24 cellular contexts compared by ENCODE assay signal in genomic region chr2:210086930-210087329, GRCh38.
"Had no signal": no experiment of that assay in that cellular context is flagged by ENCODE, and none has a peak within 500 bp of the region (broad histone marks: within the 10 kb centered on the region; RNA-seq: fewer than 3 reads in every experiment).

No MANE protein-coding gene starts in this region.

- H3K4me1 Mint-ChIP-seq: mesothelial cell of epicardium; naive thymus-derived CD4-positive, alpha-beta T cell; nephron; neural progenitor cell had no signal

- H3K27ac Mint-ChIP-seq: dendritic cell treated with granulocyte-macrophage colony-stimulating factor and Interleukin-4, amounts not matched to agents 40 ng/mL and 50 ng/mL, for 4 days; mesothelial cell of epicardium; naive thymus-derived CD4-positive, alpha-beta T cell; nephron; neural progenitor cell; stimulated activated naive B cell treated with anti-CD40 and anti-IgM and Interleukin-4, amounts not matched to agents 10 μg/mL and 1 μg/mL and 100 μg/mL, for 72 hours; stimulated activated naive CD8-positive, alpha-beta T cell treated with anti-CD3 and anti-CD28 coated beads, Interleukin-15, Interleukin-2, amounts not matched to agents 100 ng/mL and 50 ng/mL, for 24 hours had no signal

- H3K4me3 Mint-ChIP-seq: dendritic cell treated with granulocyte-macrophage colony-stimulating factor and Interleukin-4, amounts not matched to agents 40 ng/mL and 50 ng/mL, for 4 days; mesothelial cell of epicardium; naive thymus-derived CD4-positive, alpha-beta T cell; nephron; neural progenitor cell; stimulated activated naive B cell treated with anti-CD40 and anti-IgM and Interleukin-4, amounts not matched to agents 10 μg/mL and 1 μg/mL and 100 μg/mL, for 72 hours; stimulated activated naive CD8-positive, alpha-beta T cell treated with anti-CD3 and anti-CD28 coated beads, Interleukin-15, Interleukin-2, amounts not matched to agents 100 ng/mL and 50 ng/mL, for 24 hours had no signal

- H3K27me3 Mint-ChIP-seq: dendritic cell treated with granulocyte-macrophage colony-stimulating factor and Interleukin-4, amounts not matched to agents 40 ng/mL and 50 ng/mL, for 4 days; stimulated activated naive B cell treated with anti-CD40 and anti-IgM and Interleukin-4, amounts not matched to agents 10 μg/mL and 1 μg/mL and 100 μg/mL, for 72 hours; stimulated activated naive CD8-positive, alpha-beta T cell treated with anti-CD3 and anti-CD28 coated beads, Interleukin-15, Interleukin-2, amounts not matched to agents 100 ng/mL and 50 ng/mL, for 24 hours had no signal

- H2AFZ ChIP-seq: hepatocyte, neural progenitor cell had no signal

- H3K27me3 ChIP-seq: colonic mucosa, esophagus muscularis mucosa, foreskin keratinocyte, gastroesophageal sphincter, heart left ventricle, hepatocyte, left lung, neural progenitor cell, right lobe of liver, suprapubic skin, transverse colon, vagina had no signal

- H3K4me3 ChIP-seq: colonic mucosa, esophagus muscularis mucosa, gastroesophageal sphincter, heart left ventricle, hepatocyte, left lung, neural progenitor cell, right lobe of liver, suprapubic skin, transverse colon, vagina had no signal

- DNase-seq: colonic mucosa; effector memory CD4-positive, alpha-beta T cell; heart left ventricle; kidney; left lung; mesenchymal stem cell; naive thymus-derived CD4-positive, alpha-beta T cell; nucleus accumbens; right lobe of liver; stimulated activated CD4-positive, alpha-beta T cell treated with anti-CD3 and anti-CD28 coated beads, Interleukin-15, amount 100 ng/mL, for 24 hours; stimulated activated CD4-positive, alpha-beta T cell treated with anti-CD3 and anti-CD28 coated beads, Interleukin-2, amount 100 ng/mL, for 48 hours; stimulated activated naive B cell treated with anti-CD40 and anti-IgM and Interleukin-4, amounts not matched to agents 10 μg/mL and 1 μg/mL and 100 μg/mL, for 72 hours; transverse colon had no signal

- H3K36me3 Mint-ChIP-seq: mesothelial cell of epicardium, neural progenitor cell had no signal

- H3K79me2 ChIP-seq: hepatocyte had no signal

- H3K36me3 ChIP-seq: colonic mucosa, heart left ventricle, left lung, neural progenitor cell, right lobe of liver, suprapubic skin, transverse colon, vagina had no signal

- H3K27ac ChIP-seq: colonic mucosa, esophagus muscularis mucosa, foreskin keratinocyte, gastroesophageal sphincter, heart left ventricle, hepatocyte, left lung, neural progenitor cell, right lobe of liver, suprapubic skin, transverse colon, vagina had no signal

- H3K4me1 ChIP-seq: colonic mucosa, esophagus muscularis mucosa, foreskin keratinocyte, gastroesophageal sphincter, heart left ventricle, left lung, neural progenitor cell, suprapubic skin, transverse colon, vagina had no signal

- ATAC-seq: foreskin keratinocyte; gastroesophageal sphincter; heart left ventricle; left lung; naive thymus-derived CD4-positive, alpha-beta T cell; stimulated activated naive B cell treated with anti-CD40 and anti-IgM and Interleukin-4, amounts not matched to agents 10 μg/mL and 1 μg/mL and 100 μg/mL, for 72 hours had no signal

- H3K9me3 Mint-ChIP-seq: dendritic cell treated with granulocyte-macrophage colony-stimulating factor and Interleukin-4, amounts not matched to agents 40 ng/mL and 50 ng/mL, for 4 days; naive thymus-derived CD4-positive, alpha-beta T cell; nephron; neural progenitor cell; stimulated activated naive B cell treated with anti-CD40 and anti-IgM and Interleukin-4, amounts not matched to agents 10 μg/mL and 1 μg/mL and 100 μg/mL, for 72 hours; stimulated activated naive CD8-positive, alpha-beta T cell treated with anti-CD3 and anti-CD28 coated beads, Interleukin-15, Interleukin-2, amounts not matched to agents 100 ng/mL and 50 ng/mL, for 24 hours had no signal

- H3K4me2 ChIP-seq: hepatocyte, neural progenitor cell had no signal

- H3K9me3 ChIP-seq: colonic mucosa, esophagus muscularis mucosa, gastroesophageal sphincter, heart left ventricle, left lung, right lobe of liver, suprapubic skin, transverse colon, vagina had no signal

- H3K9ac ChIP-seq: neural progenitor cell had no signal
